Comparison of ENCODE assay signal across 1 cellular context in genomic region chr6:34718867-34719441, GRCh38.
TF ChIP-seq lines count a peak whose summit lies in the region.

No MANE protein-coding gene starts in this region.

TF ChIP-seq in GM23338, 12 proteins besides CTCF, POLR2A, EP300 and RAD21 (continued from another document):
- no peak for TF ChIP-seq ZNF462 (CRISPR knock-in tag; IDR thresholded peaks at IDR 0.05)
- no peak for TF ChIP-seq REST (IDR thresholded peaks at IDR 0.05; ENCODE audit: unreplicated experiment)
- no peak for TF ChIP-seq POLR2AphosphoS5 (IDR thresholded peaks at IDR 0.05; ENCODE audit: low read depth)
- no peak for TF ChIP-seq NANOG (IDR thresholded peaks at IDR 0.05; ENCODE audit: borderline replicate concordance)
- TF ChIP-seq ETS1 (IDR thresholded peaks at IDR 0.05) = no peak
- TF ChIP-seq ZNF331 (CRISPR knock-in tag; IDR thresholded peaks at IDR 0.05; ENCODE audit: low read depth) = no peak
- TF ChIP-seq CREB1 (CRISPR knock-in tag; IDR thresholded peaks at IDR 0.05; ENCODE audit: low read depth) = no peak
- TF ChIP-seq JUNB (IDR thresholded peaks at IDR 0.05; ENCODE audit: unreplicated experiment) = no peak
- no peak for TF ChIP-seq STAT1 (IDR thresholded peaks at IDR 0.05; ENCODE audit: unreplicated experiment)
- TF ChIP-seq EZH2 (IDR thresholded peaks at IDR 0.05; ENCODE audit: low read depth, unreplicated experiment) = no peak
- TF ChIP-seq EZH2phosphoT487 (IDR thresholded peaks at IDR 0.05; ENCODE audit: unreplicated experiment) = no peak
